Comparison of ENCODE assay signal across 13 cellular contexts in the genomic region with DNA sequence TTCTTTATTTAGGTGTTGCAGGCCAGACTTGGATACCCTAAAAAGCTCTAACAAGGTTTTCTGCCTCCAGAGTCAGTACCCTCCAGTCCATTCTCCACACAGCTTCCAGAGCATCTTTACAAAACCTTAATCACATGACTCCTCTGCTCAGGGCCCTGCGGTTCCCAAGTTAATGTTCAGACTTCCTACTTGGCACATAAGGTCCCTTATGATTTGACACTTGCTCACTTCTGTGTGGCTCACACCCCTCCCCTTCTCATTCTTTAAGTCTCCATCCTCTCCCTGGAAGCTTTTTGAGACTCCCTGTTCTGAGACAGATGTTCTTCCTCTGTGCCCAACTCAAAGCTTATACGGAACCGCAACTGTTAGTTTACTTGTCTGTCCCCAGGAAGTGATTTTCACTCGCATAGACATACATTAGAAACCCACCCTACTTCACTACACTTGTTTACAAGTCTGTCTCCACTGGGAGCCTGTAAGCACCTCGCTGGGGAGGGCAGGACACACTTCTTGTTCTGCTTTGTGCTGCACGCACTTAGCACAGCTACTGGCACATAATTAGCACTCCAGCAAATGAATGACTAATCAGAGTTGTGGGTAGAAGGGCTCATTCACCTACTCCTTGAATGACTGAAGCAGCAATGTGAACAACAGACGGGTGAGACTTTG.
A peak's percentile ranks its signal among the peaks of the same experiment; 100 is the strongest.
DNase-seq lines count a peak whose midpoint lies in the region; ATAC-seq and TF ChIP-seq lines count a peak whose summit lies in the region.
"Had no signal": no experiment of that assay in that cellular context is flagged by ENCODE, and none has a peak within 500 bp of the region (broad histone marks: within the 10 kb centered on the region; RNA-seq: fewer than 3 reads in every experiment).

No MANE protein-coding gene starts in this region.

- H3K4me1 Mint-ChIP-seq in neural crest cell (peaks cover 32% of the 10 kb centered on the region), CD14-positive monocyte (no peaks in the 10 kb centered on the region)
- H3K4me1 Mint-ChIP-seq: activated CD4-positive, alpha-beta memory T cell treated with anti-CD3 and anti-CD28 coated beads, Interleukin-2, amount 10 ng/mL, durations not matched to agents 7 days and 5 days had no signal

- ATAC-seq in activated CD4-positive, CD25-positive, alpha-beta regulatory T cell treated with anti-CD3 and anti-CD28 coated beads, Interleukin-2, amount 50 U/mL, for 24 hours = peak; percentile 33 to 41
- peak; percentile 63 for ATAC-seq in HG02642 (IDR thresholded peaks at IDR 0.05; ENCODE audit: poor library complexity, unreplicated experiment)
- ATAC-seq: mucosa of descending colon had no signal

- H3K36me3 Mint-ChIP-seq in neural crest cell (ENCODE audit: low read depth) (no peaks in the 10 kb centered on the region), CD14-positive monocyte (no peaks in the 10 kb centered on the region)

- H3K4me3 Mint-ChIP-seq in neural crest cell = no peak overlapping the region
- H3K4me3 Mint-ChIP-seq in CD14-positive monocyte = no peak overlapping the region
- H3K4me3 Mint-ChIP-seq: activated CD4-positive, alpha-beta memory T cell treated with anti-CD3 and anti-CD28 coated beads, Interleukin-2, amount 10 ng/mL, durations not matched to agents 7 days and 5 days had no signal

- H3K9me3 Mint-ChIP-seq in neural crest cell = no peaks in the 10 kb centered on the region
- peaks cover 0 to 3% (median 2%) of the 10 kb centered on the region in 7 donors for H3K9me3 Mint-ChIP-seq in CD14-positive monocyte
- H3K9me3 Mint-ChIP-seq: activated CD4-positive, alpha-beta memory T cell treated with anti-CD3 and anti-CD28 coated beads, Interleukin-2, amount 10 ng/mL, durations not matched to agents 7 days and 5 days had no signal

- H3K27me3 Mint-ChIP-seq in neural crest cell (ENCODE audit: low read depth) (no peaks in the 10 kb centered on the region), CD14-positive monocyte (ENCODE audit: low read depth in 3 of 3) (peaks cover 3 to 4% (median 4%) of the 10 kb centered on the region in 3 donors)

- peak overlapping the region; percentile 21 for H3K27ac Mint-ChIP-seq in neural crest cell (ENCODE audit: unreplicated experiment)
- no peak overlapping the region for H3K27ac Mint-ChIP-seq in CD14-positive monocyte
- H3K27ac Mint-ChIP-seq: activated CD4-positive, alpha-beta memory T cell treated with anti-CD3 and anti-CD28 coated beads, Interleukin-2, amount 10 ng/mL, durations not matched to agents 7 days and 5 days had no signal

- DNase-seq in activated CD4-positive, CD25-positive, alpha-beta regulatory T cell (lab: John Stamatoyannopoulos, UW) = no peak
- DNase-seq in NCI-H1436 (lab: John Stamatoyannopoulos, UW) (peak; percentile 78), neural crest cell (ENCODE audit: low read depth, low spot score) (no peak), COLO829 (ENCODE audit: low spot score) (no peak), CD14-positive monocyte (ENCODE audit: low spot score) (no peak), NCI-H82 treated with DMSO at 0.1 percent for 48 hours (lab: John Stamatoyannopoulos, UW; ENCODE audit: unreplicated experiment) (no peak)
- DNase-seq: ACHN; activated CD4-positive, alpha-beta memory T cell treated with anti-CD3 and anti-CD28 coated beads, Interleukin-2, amount 10 ng/mL, durations not matched to agents 7 days and 5 days; mucosa of descending colon; NCI-H1048; stimulated activated naive CD4-positive, alpha-beta T cell treated with Interleukin-2 at 50 U/mL for 16 hours had no signal

- intact Hi-C loops in CD14-positive monocyte (cut with micrococcal nuclease) = no loop called here

- no peak for TF ChIP-seq CTCF in neural crest cell (conservative IDR thresholded peaks at IDR 0.05)
- TF ChIP-seq CTCF in CD14-positive monocyte (IDR thresholded peaks at IDR 0.05) = no peak
